Comparison of ENCODE assay signal across 11 cellular contexts in the genomic region with DNA sequence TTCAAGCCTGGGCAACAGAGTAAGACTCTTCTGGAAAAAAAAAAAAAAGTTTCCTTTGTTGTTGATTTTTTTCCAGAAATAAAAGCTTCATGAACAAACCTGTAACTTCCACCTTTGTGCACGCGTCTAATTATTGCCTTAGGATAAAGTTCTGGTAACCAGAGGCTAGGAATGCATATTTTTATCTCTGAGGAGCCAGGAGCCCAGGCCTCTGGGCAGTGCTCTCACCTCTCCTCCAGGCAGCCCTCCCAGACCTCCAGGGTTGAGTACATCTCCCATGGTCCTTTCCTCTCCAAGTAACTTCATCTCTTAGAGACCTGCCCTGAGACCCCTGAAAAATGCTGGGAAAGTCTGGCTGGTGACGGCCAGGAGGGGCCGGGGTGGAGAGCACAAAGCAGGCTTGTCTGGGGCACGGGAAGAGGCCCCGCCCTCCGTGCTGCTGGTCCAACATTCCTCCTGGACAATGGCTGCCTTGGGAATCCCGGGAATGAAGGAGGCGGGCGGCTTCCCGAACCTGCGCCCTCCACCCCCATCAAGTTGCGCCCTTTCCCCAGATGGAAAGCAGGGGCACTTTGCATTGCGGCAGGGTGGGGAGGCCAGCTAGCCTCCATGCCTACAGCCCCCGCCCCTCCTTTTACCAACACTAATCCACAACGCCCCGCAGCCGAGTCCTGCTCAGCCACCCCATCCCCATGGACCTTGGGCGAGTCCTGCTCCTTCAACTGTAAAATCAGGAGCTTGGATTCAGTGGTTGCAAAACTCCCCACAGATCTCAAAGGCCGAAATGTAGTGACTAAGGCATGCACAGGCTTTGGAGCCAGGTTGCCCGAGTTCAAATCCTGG. TPM values are rescaled to one million over a fixed set of nuclear protein-coding genes. Genes with fewer than 3 reads are reported as not detected.
DNase-seq lines count a peak whose midpoint lies in the region; ATAC-seq, FAIRE-seq and TF ChIP-seq lines count a peak whose summit lies in the region.
"Had no signal": no experiment of that assay in that cellular context is flagged by ENCODE, and none has a peak within 500 bp of the region (broad histone marks: within the 10 kb centered on the region; RNA-seq: fewer than 3 reads in every experiment).

No MANE protein-coding gene starts in this region.

- H3K27ac ChIP-seq in pancreas = no peak overlapping the region
- no peak overlapping the region for H3K27ac ChIP-seq in effector memory CD4-positive, alpha-beta T cell (ENCODE audit: insufficient read depth, low read length, poor library complexity, severe bottlenecking)

- CTCF ChIA-PET in Calu3 (lab: Charles Lee) = no interaction called here

- no peaks in the 10 kb centered on the region for H3K36me3 ChIP-seq in adipocyte (ENCODE audit: control insufficient read depth, insufficient read depth, low read length, severe bottlenecking)
- no peaks in the 10 kb centered on the region for H3K36me3 ChIP-seq in pancreas
- H3K36me3 ChIP-seq in effector memory CD4-positive, alpha-beta T cell (ENCODE audit: control insufficient read depth, insufficient read depth, low read length) = no peaks in the 10 kb centered on the region

- H3K27ac Mint-ChIP-seq in Calu3 (ENCODE audit: unreplicated experiment) = no peak overlapping the region
- H3K27ac Mint-ChIP-seq in stimulated activated naive B cell treated with anti-CD40 and anti-IgM and Interleukin-4, amounts not matched to agents 10 μg/mL and 1 μg/mL and 100 μg/mL, for 72 hours = no peak overlapping the region

- H3K4me1 ChIP-seq in adipocyte (ENCODE audit: control insufficient read depth, insufficient read depth, low read length) (peaks cover 14% of the 10 kb centered on the region), pancreas (no peaks in the 10 kb centered on the region)
- H3K4me1 ChIP-seq in effector memory CD4-positive, alpha-beta T cell (ENCODE audit: control insufficient read depth, insufficient read depth, low read length, poor library complexity, severe bottlenecking) = peaks cover 7% of the 10 kb centered on the region

- intact Hi-C loops in Calu3 (cut with micrococcal nuclease; ENCODE audit: unreplicated experiment) (no loop called here), pancreas (cut with DNase I) (no loop called here)

- H3K9me3 ChIP-seq in adipocyte (ENCODE audit: control insufficient read depth, low read length) (no peaks in the 10 kb centered on the region), pancreas (no peaks in the 10 kb centered on the region)
- no peaks in the 10 kb centered on the region for H3K9me3 ChIP-seq in effector memory CD4-positive, alpha-beta T cell (ENCODE audit: control insufficient read depth, low read length)

- H3K4me3 Mint-ChIP-seq in Calu3 (ENCODE audit: low read depth, unreplicated experiment) = peak overlapping the region; percentile 30
- H3K4me3 Mint-ChIP-seq in stimulated activated naive B cell treated with anti-CD40 and anti-IgM and Interleukin-4, amounts not matched to agents 10 μg/mL and 1 μg/mL and 100 μg/mL, for 72 hours = no peak overlapping the region

- peak overlapping the region; percentile 63 for H3K9ac ChIP-seq in adipocyte (ENCODE audit: low read length)

- no peaks in the 10 kb centered on the region for H3K4me1 Mint-ChIP-seq in Calu3 (ENCODE audit: low read depth, unreplicated experiment)
- H3K4me1 Mint-ChIP-seq in stimulated activated naive B cell treated with anti-CD40 and anti-IgM and Interleukin-4, amounts not matched to agents 10 μg/mL and 1 μg/mL and 100 μg/mL, for 72 hours = peaks cover 8 to 18% of the 10 kb centered on the region in 2 donors

- DNase-seq in Calu3 (no peak), adipocyte (ENCODE audit: low read depth) (peak; percentile 55), hepatic stellate cell (ENCODE audit: low spot score) (peak; percentile 81), pancreas (peak in 1 of 6 donors; percentile 43), hippocampal formation (lab: John Stamatoyannopoulos, UW) (no peak), NCI-H774 (lab: John Stamatoyannopoulos, UW) (no peak)
- DNase-seq in stimulated activated naive B cell treated with anti-CD40 and anti-IgM and Interleukin-4, amounts not matched to agents 10 μg/mL and 1 μg/mL and 100 μg/mL, for 72 hours = no peak
- no peak for DNase-seq in effector memory CD4-positive, alpha-beta T cell
- DNase-seq: activated naive CD4-positive, alpha-beta T cell treated with Interleukin-2 at 50 U/mL for 16 hours; DMS 273 treated with DMSO at 0.1 percent for 48 hours; T-helper 9 cell had no signal

- H3K4me3 ChIP-seq in adipocyte (ENCODE audit: low read length) (peak overlapping the region; percentile 73), pancreas (peak overlapping the region in 1 of 4 donors; percentile 22)
- H3K4me3 ChIP-seq in effector memory CD4-positive, alpha-beta T cell (ENCODE audit: insufficient read depth, low read depth, low read length, poor library complexity, severe bottlenecking) = no peak overlapping the region

- TF ChIP-seq CTCF in Calu3 (IDR thresholded peaks at IDR 0.05; ENCODE audit: unreplicated experiment) (no peak), pancreas (IDR thresholded peaks at IDR 0.05) (no peak)

- H3K27me3 ChIP-seq in adipocyte (replicated peaks; ENCODE audit: control insufficient read depth, insufficient read depth, low read length) = no peaks in the 10 kb centered on the region
- no peaks in the 10 kb centered on the region for H3K27me3 ChIP-seq in pancreas
- H3K27me3 ChIP-seq in effector memory CD4-positive, alpha-beta T cell (replicated peaks; ENCODE audit: control insufficient read depth, insufficient read depth, low read length, poor library complexity, severe bottlenecking) = no peaks in the 10 kb centered on the region

- ATAC-seq in pancreas = peak in 3 of 4 donors; percentile 47 to 77 (median 73)
- no peak for ATAC-seq in stimulated activated naive B cell treated with anti-CD40 and anti-IgM and Interleukin-4, amounts not matched to agents 10 μg/mL and 1 μg/mL and 100 μg/mL, for 72 hours (replicated peaks)

- peaks cover 61% of the 10 kb centered on the region for H3K27me3 Mint-ChIP-seq in Calu3 (ENCODE audit: unreplicated experiment)
- H3K27me3 Mint-ChIP-seq in stimulated activated naive B cell treated with anti-CD40 and anti-IgM and Interleukin-4, amounts not matched to agents 10 μg/mL and 1 μg/mL and 100 μg/mL, for 72 hours = peaks cover 49 to 69% of the 10 kb centered on the region in 2 donors

- 14 to 20% methylated on average over 21 of the region's 21 CpGs for WGBS in pancreas, 2 donors

- no peak for FAIRE-seq in pancreas (lab: Jason Lieb, UNC)

- H3K9me3 Mint-ChIP-seq in Calu3 (ENCODE audit: low read depth, unreplicated experiment) = no peaks in the 10 kb centered on the region
- H3K9me3 Mint-ChIP-seq in stimulated activated naive B cell treated with anti-CD40 and anti-IgM and Interleukin-4, amounts not matched to agents 10 μg/mL and 1 μg/mL and 100 μg/mL, for 72 hours = peaks cover 0 to 2% of the 10 kb centered on the region in 2 donors

- BruUV-seq in Calu3 (replicated peaks; lab: Mats Ljungman, UMichigan) = no TSS peak

- no peaks in the 10 kb centered on the region for H3K36me3 Mint-ChIP-seq in Calu3 (ENCODE audit: insufficient read depth, unreplicated experiment)
- no peaks in the 10 kb centered on the region for H3K36me3 Mint-ChIP-seq in stimulated activated naive B cell treated with anti-CD40 and anti-IgM and Interleukin-4, amounts not matched to agents 10 μg/mL and 1 μg/mL and 100 μg/mL, for 72 hours

RNA-seq across cellular contexts. Expression of a gene that starts 7.3 kb away (rescaled TPM):
- total RNA-seq in Calu3 (2022) (not detected in 2 replicates), pancreas (under 1 TPM; 0.09 to 0.47 (median 0.14) TPM)
- polyA plus RNA-seq in pancreas = under 1 TPM; 0.15 to 0.21 TPM

RNA-seq across cellular contexts. Expression of a gene that starts 32.1 kb away (rescaled TPM):
- total RNA-seq in Calu3 (2022) (not detected in 2 replicates), pancreas (not detected)
- polyA plus RNA-seq in pancreas = not detected

RNA-seq across cellular contexts. Expression of a gene that starts 51.5 kb away (rescaled TPM):
- 0.44 TPM in 1 of 2 replicates, not detected in the other for total RNA-seq in Calu3 (2022)
- 10 to 100 TPM in 3 of 6 donors, 1 to 10 TPM in 3; 6.6 to 20.8 (median 12.3) TPM for total RNA-seq in pancreas
- 10 to 100 TPM; 10.1 to 16.1 TPM for polyA plus RNA-seq in pancreas

Comparison
In these comparisons a context has a peak if more than half of its experiments do, and no peak if none do; other contexts are left out.
1. DNase-seq: peak in adipocyte (single experiment) and hepatic stellate cell (single experiment); none in Calu3 (single experiment), hippocampal formation (0 of 2), NCI-H774 (single experiment), stimulated activated naive B cell treated with anti-CD40 and anti-IgM and Interleukin-4, amounts not matched to agents 10 μg/mL and 1 μg/mL and 100 μg/mL, for 72 hours (single experiment) and effector memory CD4-positive, alpha-beta T cell (0 of 3).
2. ATAC-seq: peak in pancreas (3 of 4); none in stimulated activated naive B cell treated with anti-CD40 and anti-IgM and Interleukin-4, amounts not matched to agents 10 μg/mL and 1 μg/mL and 100 μg/mL, for 72 hours (0 of 2).